In the genomic region with DNA sequence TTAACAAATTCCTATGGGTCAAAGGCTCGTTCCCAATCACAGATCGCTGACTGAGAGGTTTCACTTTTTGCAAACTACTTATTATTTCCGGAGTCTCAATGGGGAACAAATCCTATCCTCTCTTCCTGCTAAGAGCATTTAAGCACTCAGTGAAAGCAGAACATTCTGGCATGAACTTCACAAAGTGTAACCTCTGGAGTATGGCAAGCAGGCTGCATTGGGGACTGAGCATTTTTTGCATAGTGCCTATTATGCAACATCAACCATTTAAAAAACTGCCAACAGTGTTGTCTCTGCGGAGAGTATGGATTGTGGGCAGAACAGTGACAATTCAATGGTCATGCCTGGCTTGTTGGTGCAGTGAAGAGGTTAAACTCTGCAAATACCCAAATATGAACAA, we compare ENCODE assay signal across 19 cellular contexts.
DNase-seq lines count a peak whose midpoint lies in the region; ATAC-seq and TF ChIP-seq lines count a peak whose summit lies in the region.
"Had no signal": no experiment of that assay in that cellular context is flagged by ENCODE, and none has a peak within 500 bp of the region (broad histone marks: within the 10 kb centered on the region; RNA-seq: fewer than 3 reads in every experiment).

No MANE protein-coding gene starts in this region.

- no peaks in the 10 kb centered on the region for H3K79me2 ChIP-seq in GM23338 (replicated peaks; ENCODE audit: insufficient read depth)
- H3K79me2 ChIP-seq in neural progenitor cell (ENCODE audit: low read depth): no peaks in the 10 kb centered on the region

- no peak overlapping the region for H3K27ac Mint-ChIP-seq in GM23338
- H3K27ac Mint-ChIP-seq in neural progenitor cell: peak overlapping the region; percentile 19
- H3K27ac Mint-ChIP-seq: CD4-positive, CD25-positive, alpha-beta regulatory T cell had no signal

- H3K9ac ChIP-seq in BLaER1 (no peak overlapping the region), SK-N-MC (ENCODE audit: insufficient read length) (no peak overlapping the region), neural progenitor cell (no peak overlapping the region)

- H3K9me2 ChIP-seq in GM23338 (ENCODE audit: insufficient read depth): no peaks in the 10 kb centered on the region

- no peak for TF ChIP-seq CTCF in GM23338 (conservative IDR thresholded peaks at IDR 0.05; ENCODE audit: low read depth in 2 of 2)
- TF ChIP-seq CTCF in neural progenitor cell (IDR thresholded peaks at IDR 0.05): no peak

- peaks cover 25% of the 10 kb centered on the region for H3K4me1 Mint-ChIP-seq in GM23338
- peaks cover 20% of the 10 kb centered on the region for H3K4me1 Mint-ChIP-seq in neural progenitor cell
- H3K4me1 Mint-ChIP-seq: CD4-positive, CD25-positive, alpha-beta regulatory T cell had no signal

- DNase-seq in GM23338 (ENCODE audit: low spot score): peak; percentile 6
- peak; percentile 67 for DNase-seq in SK-N-MC (ENCODE audit: low read depth, low spot score)
- DNase-seq in neural progenitor cell (ENCODE audit: low spot score): no peak
- DNase-seq in head of caudate nucleus: no peak
- no peak for DNase-seq in activated effector memory CD4-positive, alpha-beta T cell treated with anti-CD3 and anti-CD28 coated beads, Interleukin-2, amount 50 U/mL, for 16 hours
- DNase-seq in NCI-H1092 treated with DMSO at 0.1 percent for 48 hours (lab: John Stamatoyannopoulos, UW): no peak
- DNase-seq: AML-193; CD4-positive, CD25-positive, alpha-beta regulatory T cell; COR-L47; DMS153; GDM1; NCI-H1417 treated with DMSO at 0.1 percent for 48 hours; NCI-H187 treated with DMSO at 0.1 percent for 48 hours; NCI-H2171 treated with DMSO at 0.1 percent for 48 hours; SHP77 treated with DMSO at 0.1 percent for 48 hours had no signal

- intact Hi-C loops in head of caudate nucleus (cut with DNase I): no loop called here

- H3K27ac ChIP-seq in BLaER1 (peak overlapping the region; percentile 52; the same call in 1 of the 2 replicates), GM23338 (ENCODE audit: low read depth) (no peak overlapping the region), SK-N-MC (peak overlapping the region; percentile 15; the same call in 1 of the 2 replicates), neural progenitor cell (no peak overlapping the region)

- H3K9me3 Mint-ChIP-seq in GM23338 (no peaks in the 10 kb centered on the region), neural progenitor cell (peaks cover 2% of the 10 kb centered on the region)

- H3F3A ChIP-seq in GM23338 (replicated peaks; ENCODE audit: low read depth) (no peaks in the 10 kb centered on the region), neural progenitor cell (ENCODE audit: low read depth) (no peaks in the 10 kb centered on the region)

- H4K20me1 ChIP-seq in BLaER1: no peaks in the 10 kb centered on the region
- no peaks in the 10 kb centered on the region for H4K20me1 ChIP-seq in GM23338 (replicated peaks; ENCODE audit: insufficient read depth)
- H4K20me1 ChIP-seq in neural progenitor cell (ENCODE audit: low read depth): no peaks in the 10 kb centered on the region

- H3K36me3 ChIP-seq in BLaER1 (no peaks in the 10 kb centered on the region), GM23338 (ENCODE audit: insufficient read depth) (no peaks in the 10 kb centered on the region), SK-N-MC (ENCODE audit: insufficient read depth, low read length) (no peaks in the 10 kb centered on the region), neural progenitor cell (no peaks in the 10 kb centered on the region)
- H3K36me3 ChIP-seq: HAP-1 had no signal

- peaks cover 4% of the 10 kb centered on the region for H3K27me3 Mint-ChIP-seq in GM23338 (ENCODE audit: insufficient read depth, low read depth, poor library complexity)
- H3K27me3 Mint-ChIP-seq in neural progenitor cell (ENCODE audit: insufficient read depth, low read depth): no peaks in the 10 kb centered on the region
- H3K27me3 Mint-ChIP-seq: CD4-positive, CD25-positive, alpha-beta regulatory T cell had no signal

- H3K9me3 ChIP-seq in BLaER1: no peaks in the 10 kb centered on the region
- no peaks in the 10 kb centered on the region for H3K9me3 ChIP-seq in SK-N-MC (ENCODE audit: low read depth, low read length)
- no peaks in the 10 kb centered on the region for H3K9me3 ChIP-seq in neural progenitor cell (ENCODE audit: low read depth)
- H3K9me3 ChIP-seq: HAP-1 had no signal

- peak overlapping the region; percentile 60 for H3K4me2 ChIP-seq in BLaER1
- H3K4me2 ChIP-seq in GM23338: peak overlapping the region; percentile 61
- no peak overlapping the region for H3K4me2 ChIP-seq in neural progenitor cell

- H3K36me3 Mint-ChIP-seq in GM23338 (ENCODE audit: low read depth): no peaks in the 10 kb centered on the region
- H3K36me3 Mint-ChIP-seq in neural progenitor cell: no peaks in the 10 kb centered on the region
- H3K36me3 Mint-ChIP-seq: CD4-positive, CD25-positive, alpha-beta regulatory T cell had no signal

- H3K4me1 ChIP-seq in BLaER1 (peaks cover 16% of the 10 kb centered on the region), GM23338 (ENCODE audit: insufficient read depth) (peaks cover 27% of the 10 kb centered on the region), neural progenitor cell (peaks cover 7% of the 10 kb centered on the region)

- peak; percentile 29; the same call in 2 of the 3 replicates for ATAC-seq in GM23338
- ATAC-seq in GM21717 (IDR thresholded peaks at IDR 0.05; ENCODE audit: unreplicated experiment): no peak
- ATAC-seq: SK-N-SH treated with all-trans-retinoic acid at 6 μM for 48 hours had no signal

- peak overlapping the region; percentile 61; the same call in 1 of the 2 replicates for H2AFZ ChIP-seq in GM23338
- peak overlapping the region; percentile 57 for H2AFZ ChIP-seq in neural progenitor cell (replicated peaks)

- H3K4me3 Mint-ChIP-seq in GM23338 (no peak overlapping the region), neural progenitor cell (no peak overlapping the region)
- H3K4me3 Mint-ChIP-seq: CD4-positive, CD25-positive, alpha-beta regulatory T cell had no signal

- peak overlapping the region; percentile 28; the same call in 1 of the 2 replicates for H3K4me3 ChIP-seq in BLaER1
- no peak overlapping the region for H3K4me3 ChIP-seq in GM23338
- peak overlapping the region; percentile 74 for H3K4me3 ChIP-seq in SK-N-MC
- no peak overlapping the region for H3K4me3 ChIP-seq in neural progenitor cell
- H3K4me3 ChIP-seq: HAP-1 had no signal

- no peaks in the 10 kb centered on the region for H3K27me3 ChIP-seq in BLaER1
- no peaks in the 10 kb centered on the region for H3K27me3 ChIP-seq in GM23338 (ENCODE audit: insufficient read depth)
- H3K27me3 ChIP-seq in neural progenitor cell: no peaks in the 10 kb centered on the region

TF ChIP-seq in GM23338, 12 proteins besides CTCF, POLR2A, EP300 and RAD21 (continues in another document):
- TF ChIP-seq EZH2 (IDR thresholded peaks at IDR 0.05; ENCODE audit: low read depth, unreplicated experiment): no peak
- TF ChIP-seq EZH2phosphoT487 (IDR thresholded peaks at IDR 0.05; ENCODE audit: unreplicated experiment): no peak

Comparison
In these comparisons a context has a peak if more than half of its experiments do, and no peak if none do; other contexts are left out.
1. H3K27ac ChIP-seq: peak in BLaER1 (single experiment) and SK-N-MC (single experiment); none in GM23338 (single experiment) and neural progenitor cell (single experiment).
2. H3K4me3 ChIP-seq: peak in BLaER1 (single experiment) and SK-N-MC (single experiment); none in GM23338 (single experiment) and neural progenitor cell (single experiment).
3. DNase-seq: peak in GM23338 (single experiment) and SK-N-MC (single experiment); none in neural progenitor cell (single experiment), head of caudate nucleus (0 of 42), activated effector memory CD4-positive, alpha-beta T cell treated with anti-CD3 and anti-CD28 coated beads, Interleukin-2, amount 50 U/mL, for 16 hours (single experiment) and NCI-H1092 treated with DMSO at 0.1 percent for 48 hours (single experiment).